1 cellular context compared by ENCODE assay signal in genomic region chr20:36154696-36155628, GRCh38.
TF ChIP-seq lines count a peak whose summit lies in the region.

Gene EPB41L1, plus strand, starts transcription at chr20:36154740. Its CDS starts 19,038 bp downstream, at chr20:36173778.

TF ChIP-seq in HepG2, 621 proteins besides CTCF, POLR2A, EP300 and RAD21 (continued from another document and continues in another):
- TF ChIP-seq PATZ1 (CRISPR knock-in tag; IDR thresholded peaks at IDR 0.05), result peak; percentile 46
- TF ChIP-seq ZNF609 (CRISPR knock-in tag; IDR thresholded peaks at IDR 0.05; ENCODE audit: borderline replicate concordance), result no peak
- TF ChIP-seq PAF1 (CRISPR knock-in tag; IDR thresholded peaks at IDR 0.05), result no peak
- TF ChIP-seq ZFP36L2 (CRISPR knock-in tag; IDR thresholded peaks at IDR 0.05), result no peak
- no peak for TF ChIP-seq PLRG1 (conservative IDR thresholded peaks at IDR 0.05)
- TF ChIP-seq SYNCRIP (IDR thresholded peaks at IDR 0.05; ENCODE audit: insufficient read depth, low read depth, low read length), result no peak
- TF ChIP-seq MTERF4 (CRISPR knock-in tag; IDR thresholded peaks at IDR 0.05), result no peak
- TF ChIP-seq ZBTB3 (CRISPR knock-in tag; IDR thresholded peaks at IDR 0.05; ENCODE audit: borderline replicate concordance, low read depth), result no peak; the same call in 1 of the 2 replicates
- no peak for TF ChIP-seq THYN1 (CRISPR knock-in tag; IDR thresholded peaks at IDR 0.05; ENCODE audit: borderline replicate concordance, low read depth)
- no peak for TF ChIP-seq GLI4 (CRISPR knock-in tag; IDR thresholded peaks at IDR 0.05; ENCODE audit: borderline replicate concordance)
- no peak for TF ChIP-seq ARNTL (CRISPR knock-in tag; IDR thresholded peaks at IDR 0.05)
- TF ChIP-seq HOXA9 (CRISPR knock-in tag; IDR thresholded peaks at IDR 0.05; ENCODE audit: borderline replicate concordance), result no peak
- TF ChIP-seq TFAP4 (IDR thresholded peaks at IDR 0.05; ENCODE audit: borderline replicate concordance, low read depth), result no peak
- no peak for TF ChIP-seq TCF12 (IDR thresholded peaks at IDR 0.05)
- 0 out of 2 replicates have a peak, but pooled peaks have one; percentile 31 for TF ChIP-seq TCF12 (CRISPR knock-in tag; IDR thresholded peaks at IDR 0.05)
- no peak for TF ChIP-seq SP2 (CRISPR knock-in tag; IDR thresholded peaks at IDR 0.05)
- no peak for TF ChIP-seq NR2F1 (CRISPR knock-in tag; IDR thresholded peaks at IDR 0.05)
- no peak for TF ChIP-seq SSRP1 (CRISPR knock-in tag; IDR thresholded peaks at IDR 0.05)
- TF ChIP-seq MED8 (CRISPR knock-in tag; IDR thresholded peaks at IDR 0.05; ENCODE audit: insufficient replicate concordance), result no peak
- no peak for TF ChIP-seq GRHL1 (CRISPR knock-in tag; conservative IDR thresholded peaks at IDR 0.05)
- no peak for TF ChIP-seq TFDP2 (CRISPR knock-in tag; IDR thresholded peaks at IDR 0.05)
- TF ChIP-seq CEBPG (CRISPR knock-in tag; IDR thresholded peaks at IDR 0.05), result no peak
- TF ChIP-seq ZBTB2 (CRISPR knock-in tag; IDR thresholded peaks at IDR 0.05; ENCODE audit: low read depth), result no peak
- no peak for TF ChIP-seq ZNF256 (CRISPR knock-in tag; conservative IDR thresholded peaks at IDR 0.05)
- 0 out of 2 replicates have a peak, but pooled peaks have one; percentile 30 for TF ChIP-seq DNMT3B (CRISPR knock-in tag; conservative IDR thresholded peaks at IDR 0.05)
- no peak for TF ChIP-seq POLR2G (IDR thresholded peaks at IDR 0.05; ENCODE audit: low read depth, low read length)
- no peak for TF ChIP-seq ZNF577 (CRISPR knock-in tag; IDR thresholded peaks at IDR 0.05; ENCODE audit: borderline replicate concordance, low read depth)
- TF ChIP-seq EEA1 (CRISPR knock-in tag; IDR thresholded peaks at IDR 0.05; ENCODE audit: borderline replicate concordance), result no peak
- TF ChIP-seq ZNF740 (CRISPR knock-in tag; IDR thresholded peaks at IDR 0.05), result no peak
- TF ChIP-seq FOXK1 (CRISPR knock-in tag; IDR thresholded peaks at IDR 0.05; ENCODE audit: borderline replicate concordance, low read depth), result no peak; the same call in 1 of the 2 replicates
- no peak for TF ChIP-seq NFRKB (IDR thresholded peaks at IDR 0.05)
- TF ChIP-seq ZNF160 (CRISPR knock-in tag; IDR thresholded peaks at IDR 0.05), result no peak
- TF ChIP-seq CERS6 (CRISPR knock-in tag; IDR thresholded peaks at IDR 0.05), result no peak
- no peak for TF ChIP-seq CENPT (CRISPR knock-in tag; IDR thresholded peaks at IDR 0.05; ENCODE audit: low read depth)
- TF ChIP-seq CSRNP1 (CRISPR knock-in tag; IDR thresholded peaks at IDR 0.05), result peak; percentile 57; the same call in 1 of the 2 replicates
- no peak for TF ChIP-seq GPN1 (CRISPR knock-in tag; IDR thresholded peaks at IDR 0.05; ENCODE audit: borderline replicate concordance)
- TF ChIP-seq ZNF619 (CRISPR knock-in tag; IDR thresholded peaks at IDR 0.05), result no peak; the same call in 1 of the 2 replicates
- TF ChIP-seq ZNF878 (CRISPR knock-in tag; IDR thresholded peaks at IDR 0.05), result no peak
- TF ChIP-seq ZKSCAN1 (IDR thresholded peaks at IDR 0.05; ENCODE audit: low read length), result no peak
- no peak for TF ChIP-seq ZBED4 (CRISPR knock-in tag; IDR thresholded peaks at IDR 0.05; ENCODE audit: borderline replicate concordance)
- TF ChIP-seq KDM5B (CRISPR knock-in tag; IDR thresholded peaks at IDR 0.05; ENCODE audit: borderline replicate concordance), result no peak
- TF ChIP-seq BCL6 (CRISPR knock-in tag; IDR thresholded peaks at IDR 0.05), result no peak
- TF ChIP-seq ZNF446 (CRISPR knock-in tag; IDR thresholded peaks at IDR 0.05), result 0 out of 2 replicates have a peak, but pooled peaks have one; percentile 25
